Comparison of ENCODE assay signal across 18 cellular contexts in the genomic region with DNA sequence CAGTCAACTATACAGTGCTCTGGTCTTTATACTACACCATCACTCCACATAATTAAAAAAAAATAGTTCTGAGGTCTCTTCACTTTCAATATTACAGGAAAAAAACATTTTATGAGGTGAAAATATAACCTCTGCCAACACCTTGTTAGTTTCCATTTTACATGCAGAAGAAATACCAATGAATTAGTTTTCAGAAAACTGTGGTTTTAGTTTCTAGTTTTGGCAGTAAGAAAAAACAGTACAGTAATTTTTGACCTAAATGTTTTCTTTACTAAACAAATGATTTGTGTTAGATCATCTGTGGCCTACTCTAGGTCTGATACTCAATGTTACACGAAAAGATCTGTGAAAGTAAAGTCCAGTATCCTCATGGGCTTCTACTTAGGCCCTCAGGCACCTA. TPM values are rescaled to one million over a fixed set of nuclear protein-coding genes. Genes with fewer than 3 reads are reported as not detected.
DNase-seq lines count a peak whose midpoint lies in the region; ATAC-seq lines count a peak whose summit lies in the region.
"Had no signal": no experiment of that assay in that cellular context is flagged by ENCODE, and none has a peak within 500 bp of the region (broad histone marks: within the 10 kb centered on the region; RNA-seq: fewer than 3 reads in every experiment).

No MANE protein-coding gene starts in this region.

- no peaks in the 10 kb centered on the region for H3K36me3 Mint-ChIP-seq in effector memory CD8-positive, alpha-beta T cell (ENCODE audit: insufficient read depth)
- H3K36me3 Mint-ChIP-seq: activated naive CD8-positive, alpha-beta T cell had no signal

- H3K27ac ChIP-seq in substantia nigra (ENCODE audit: low read depth, low read length, poor library complexity, severe bottlenecking), result no peak overlapping the region
- H3K27ac ChIP-seq: colonic mucosa, KMS-11, skin epidermis had no signal

- no peak overlapping the region for H3K4me3 Mint-ChIP-seq in effector memory CD8-positive, alpha-beta T cell
- H3K4me3 Mint-ChIP-seq: activated naive CD8-positive, alpha-beta T cell; B cell; naive thymus-derived CD8-positive, alpha-beta T cell; T-helper 17 cell had no signal

- DNase-seq in A172 (ENCODE audit: low spot score), result no peak
- DNase-seq in left lobe of liver (ENCODE audit: low spot score), result no peak
- no peak for DNase-seq in effector memory CD8-positive, alpha-beta T cell
- DNase-seq in substantia nigra (lab: John Stamatoyannopoulos, UW), result no peak
- DNase-seq: colonic mucosa; kidney; naive thymus-derived CD8-positive, alpha-beta T cell; NCI-H2081 treated with DMSO at 0.1 percent for 48 hours; T-helper 17 cell had no signal

- H3K4me1 Mint-ChIP-seq in effector memory CD8-positive, alpha-beta T cell (ENCODE audit: low read depth in 2 of 2), result no peaks in the 10 kb centered on the region
- H3K4me1 Mint-ChIP-seq: B cell; naive thymus-derived CD8-positive, alpha-beta T cell; T-helper 17 cell had no signal

- H3K9me3 Mint-ChIP-seq in effector memory CD8-positive, alpha-beta T cell, result peaks cover 0 to 7% of the 10 kb centered on the region in 2 donors

- ATAC-seq in GM18511 (IDR thresholded peaks at IDR 0.05; ENCODE audit: unreplicated experiment) (peak; percentile 92), GM19455 (IDR thresholded peaks at IDR 0.05; ENCODE audit: unreplicated experiment) (peak; percentile 90), HG02840 (IDR thresholded peaks at IDR 0.05; ENCODE audit: low FRiP score, unreplicated experiment) (peak; percentile 86), HG03457 (IDR thresholded peaks at IDR 0.05; ENCODE audit: unreplicated experiment) (peak; percentile 79), left lobe of liver (no peak)
- ATAC-seq in effector memory CD8-positive, alpha-beta T cell (replicated peaks), result no peak
- ATAC-seq: naive thymus-derived CD8-positive, alpha-beta T cell; T-helper 17 cell had no signal

- no peaks in the 10 kb centered on the region for H3K27me3 Mint-ChIP-seq in effector memory CD8-positive, alpha-beta T cell
- H3K27me3 Mint-ChIP-seq: activated naive CD8-positive, alpha-beta T cell; B cell; T-helper 17 cell had no signal

- no peak overlapping the region for H3K27ac Mint-ChIP-seq in effector memory CD8-positive, alpha-beta T cell
- H3K27ac Mint-ChIP-seq: activated naive CD8-positive, alpha-beta T cell; B cell; naive thymus-derived CD8-positive, alpha-beta T cell; T-helper 17 cell had no signal

RNA-seq across cellular contexts. Expression of gene SULT1E1, which starts 10.0 kb away (rescaled TPM):
- total RNA-seq in A172 (2014; rRNA removed; shearing (Covaris generic)), result not detected in 2 replicates
- 11.1 TPM for total RNA-seq in left lobe of liver
- total RNA-seq: B cell; fibroblast of lung; naive thymus-derived CD8-positive, alpha-beta T cell; T-helper 17 cell had no signal

Comparison
In these comparisons a context has a peak if more than half of its experiments do, and no peak if none do; other contexts are left out.
1. ATAC-seq: peak in GM18511 (single experiment), GM19455 (single experiment), HG02840 (single experiment) and HG03457 (single experiment); none in left lobe of liver (single experiment) and effector memory CD8-positive, alpha-beta T cell (single experiment).
2. RNA of gene SULT1E1, which starts 10.0 kb away (total RNA-seq): 11.1 TPM in left lobe of liver (single experiment); not detected in A172; every median in the first group is over 10 times any median in the second.